Comparison of ENCODE assay signal across 2 cellular contexts in genomic region chr13:101490400-101491015, GRCh38.
TF ChIP-seq lines count a peak whose summit lies in the region.

No MANE protein-coding gene starts in this region.

TF ChIP-seq in SK-N-SH, 30 proteins besides CTCF, POLR2A, EP300 and RAD21 (continued from another document):
- TF ChIP-seq RCOR1 (IDR thresholded peaks at IDR 0.05; ENCODE audit: low read length) (no peak), ZBTB33 (IDR thresholded peaks at IDR 0.05; ENCODE audit: borderline replicate concordance, low read depth) (no peak), REST (IDR thresholded peaks at IDR 0.05; ENCODE audit: low read depth, low read length) (no peak), SMC3 (IDR thresholded peaks at IDR 0.05; ENCODE audit: low read depth, low read length) (no peak), FOXJ3 (CRISPR knock-in tag; IDR thresholded peaks at IDR 0.05) (no peak), GABPA (IDR thresholded peaks at IDR 0.05; ENCODE audit: low read depth) (no peak), FOXM1 (IDR thresholded peaks at IDR 0.05; ENCODE audit: low read depth) (no peak), NFIC (IDR thresholded peaks at IDR 0.05; ENCODE audit: borderline replicate concordance) (no peak), MAX (IDR thresholded peaks at IDR 0.05; ENCODE audit: low read depth) (no peak), NRF1 (IDR thresholded peaks at IDR 0.05; ENCODE audit: low read depth, low read length) (no peak), CHD2 (IDR thresholded peaks at IDR 0.05; ENCODE audit: low read length, partially characterized antibody) (no peak)

TF ChIP-seq in SK-N-SH treated with all-trans-retinoic acid at 6 μM for 48 hours, 23 proteins besides CTCF, POLR2A, EP300 and RAD21 (continued from another document):
- TF ChIP-seq PATZ1 (CRISPR knock-in tag; IDR thresholded peaks at IDR 0.05; ENCODE audit: borderline replicate concordance): no peak
